In genomic region chr12:108295631-108296030, GRCh38 we compare ENCODE assay signal across 17 cellular contexts. TPM values are rescaled to one million over a fixed set of nuclear protein-coding genes. Genes with fewer than 3 reads are reported as not detected.
DNase-seq lines count a peak whose midpoint lies in the region; ATAC-seq and TF ChIP-seq lines count a peak whose summit lies in the region.
"Had no signal": no experiment of that assay in that cellular context is flagged by ENCODE, and none has a peak within 500 bp of the region (broad histone marks: within the 10 kb centered on the region; RNA-seq: fewer than 3 reads in every experiment).

No MANE protein-coding gene starts in this region.

- H3K27ac Mint-ChIP-seq in chondrocyte (ENCODE audit: unreplicated experiment) (peak overlapping the region; percentile 5), natural killer cell (peak overlapping the region; percentile 91 to 98)

- no peak for DNase-seq in heart left ventricle
- no peak for DNase-seq in Right ventricle myocardium superior
- no peak for DNase-seq in chondrocyte (ENCODE audit: low spot score)
- DNase-seq in natural killer cell, result no peak
- no peak for DNase-seq in sciatic nerve (ENCODE audit: low spot score)
- DNase-seq in HAP-1 (ENCODE audit: low spot score in 2 of 2), result no peak
- no peak for DNase-seq in gastrocnemius medialis
- no peak for DNase-seq in spleen
- DNase-seq: GDM1, MV-4-11, NCI-H1417 treated with DMSO at 0.1 percent for 48 hours, NCI-H1930, NCI-H2171, NCI-H774 had no signal

- H3K27me3 ChIP-seq in heart left ventricle, result peaks cover 0 to 6% (median 0%) of the 10 kb centered on the region in 9 donors
- H3K27me3 ChIP-seq in HAP-1 (ENCODE audit: low read depth), result 0 out of 2 replicates have a peak, but pooled peaks cover 3% of the 10 kb centered on the region
- H3K27me3 ChIP-seq in gastrocnemius medialis, result no peaks in the 10 kb centered on the region
- peaks cover 0 to 56% (median 0%) of the 10 kb centered on the region in 7 donors for H3K27me3 ChIP-seq in spleen (replicated peaks in 1 of 7)

- intact Hi-C loops in heart left ventricle (cut with DNase I) (no loop called here), Right ventricle myocardium superior (cut with DNase I) (no loop called here), natural killer cell (cut with micrococcal nuclease) (no loop called here), sciatic nerve (cut with DNase I) (no loop called here), gastrocnemius medialis (cut with DNase I; ENCODE audit: low total_unique reads) (no loop called here), spleen (cut with DNase I; ENCODE audit: low total_unique reads) (no loop called here)

- no peak for TF ChIP-seq POLR2A in heart left ventricle (IDR thresholded peaks at IDR 0.05)
- TF ChIP-seq POLR2A in gastrocnemius medialis (IDR thresholded peaks at IDR 0.05), result no peak
- no peak for TF ChIP-seq POLR2A in spleen (IDR thresholded peaks at IDR 0.05)

- H3K9me3 ChIP-seq in heart left ventricle (no peaks in the 10 kb centered on the region), HAP-1 (no peaks in the 10 kb centered on the region), gastrocnemius medialis (no peaks in the 10 kb centered on the region), spleen (no peaks in the 10 kb centered on the region)

- H3K4me3 Mint-ChIP-seq in chondrocyte (ENCODE audit: unreplicated experiment) (no peak overlapping the region), natural killer cell (peak overlapping the region; percentile 73)

- in situ Hi-C loops in HAP-1 (cut with MboI; ENCODE audit: low sequenced_read_pairs), result no loop called here
- in situ Hi-C loops in gastrocnemius medialis (cut with MboI; ENCODE audit: low sequenced_read_pairs in 4 of 4), result no loop called here

- ATAC-seq in heart left ventricle (peak in 3 of 4 donors; percentile 13 to 54 (median 15)), Right ventricle myocardium superior (ENCODE audit: poor library complexity) (no peak), natural killer cell (no peak), sciatic nerve (peak; percentile 59), gastrocnemius medialis (no peak)
- ATAC-seq: HCT116 had no signal

- no peak overlapping the region for H3K27ac ChIP-seq in heart left ventricle
- no peak overlapping the region for H3K27ac ChIP-seq in gastrocnemius medialis
- peak overlapping the region in 1 of 8 donors; percentile 69 for H3K27ac ChIP-seq in spleen
- H3K27ac ChIP-seq: BLaER1 treated with 17β-estradiol and CSF1 and Interleukin-3, amounts not matched to agents 10 nM and 100 nM had no signal

- H3K27me3 Mint-ChIP-seq in chondrocyte (ENCODE audit: low read depth) (no peaks in the 10 kb centered on the region), natural killer cell (ENCODE audit: low read depth in 2 of 2) (no peaks in the 10 kb centered on the region)

- H3K4me1 ChIP-seq in heart left ventricle (peaks cover 0 to 49% (median 15%) of the 10 kb centered on the region in 12 donors), HAP-1 (no peaks in the 10 kb centered on the region), gastrocnemius medialis (no peaks in the 10 kb centered on the region), spleen (peaks cover 0 to 22% (median 5%) of the 10 kb centered on the region in 6 donors)

- no peaks in the 10 kb centered on the region for H3K9me3 Mint-ChIP-seq in chondrocyte (ENCODE audit: low read depth)
- H3K9me3 Mint-ChIP-seq in natural killer cell, result no peaks in the 10 kb centered on the region

- no peak for TF ChIP-seq CTCF in heart left ventricle (IDR thresholded peaks at IDR 0.05)
- no peak for TF ChIP-seq CTCF in chondrocyte (IDR thresholded peaks at IDR 0.05)
- no peak for TF ChIP-seq CTCF in natural killer cell (IDR thresholded peaks at IDR 0.05)
- TF ChIP-seq CTCF in gastrocnemius medialis (IDR thresholded peaks at IDR 0.05 in 4 of 5, conservative IDR thresholded peaks at IDR 0.05 in 1 of 5), result no peak
- no peak for TF ChIP-seq CTCF in spleen (IDR thresholded peaks at IDR 0.05 in 8 of 11, conservative IDR thresholded peaks at IDR 0.05 in 3 of 11)

- H3K4me3 ChIP-seq in heart left ventricle (no peak overlapping the region), HAP-1 (no peak overlapping the region), gastrocnemius medialis (no peak overlapping the region), spleen (no peak overlapping the region)
- H3K4me3 ChIP-seq: BLaER1 treated with 17β-estradiol and CSF1 and Interleukin-3, amounts not matched to agents 10 nM and 100 nM had no signal

- H3K36me3 ChIP-seq in heart left ventricle, result peaks cover 0 to 28% (median 17%) of the 10 kb centered on the region in 9 donors
- H3K36me3 ChIP-seq in HAP-1 (replicated peaks), result no peaks in the 10 kb centered on the region
- no peaks in the 10 kb centered on the region for H3K36me3 ChIP-seq in gastrocnemius medialis
- H3K36me3 ChIP-seq in spleen, result peaks cover 0 to 21% (median 0%) of the 10 kb centered on the region in 6 donors

- H3K4me1 Mint-ChIP-seq in chondrocyte (ENCODE audit: low read depth) (peaks cover 10% of the 10 kb centered on the region), natural killer cell (peaks cover 98 to 100% of the 10 kb centered on the region in 2 donors)

- 59 to 63% (median 60%) methylated on average over 7 to 8 of the region's 8 CpGs for WGBS in heart left ventricle, 4 donors
- WGBS in spleen, 5 donors, result 62 to 81% (median 68%) methylated on average over 7 to 8 of the region's 8 CpGs

- H3K36me3 Mint-ChIP-seq in chondrocyte (ENCODE audit: low read depth) (peaks cover 32% of the 10 kb centered on the region), natural killer cell (peaks cover 31% of the 10 kb centered on the region)

RNA-seq across cellular contexts. Expression of gene CMKLR1, which starts 43.5 kb away (rescaled TPM):
- total RNA-seq in heart left ventricle (10 to 100 TPM in 2 of 9 donors, 1 to 10 TPM in 7; 5.4 to 47.3 (median 8.2) TPM), Right ventricle myocardium superior (7.2 TPM), chondrocyte (31.2 to 74.3 TPM (median 32.9 TPM) in 3 replicates), natural killer cell (10 to 100 TPM; 40.7 to 99.1 (median 63.2) TPM), sciatic nerve (20.6 TPM), gastrocnemius medialis (1 to 10 TPM; 2.5 to 5.6 (median 4.4) TPM), spleen (100 to 1,000 TPM in 2 of 7 donors, 10 to 100 TPM in 5; 53.0 to 118 (median 84.4) TPM)
- polyA plus RNA-seq in heart left ventricle (1 to 10 TPM; 2.0 to 4.1 TPM), spleen (10 to 100 TPM in 1 of 3 donors, 1 to 10 TPM in 2; 6.3 to 12.1 (median 9.0) TPM)
- total RNA-seq: NCI-H460 had no signal

Comparison
In these comparisons a context has a peak if more than half of its experiments do, and no peak if none do; other contexts are left out.
1. ATAC-seq: peak in heart left ventricle (3 of 4) and sciatic nerve (single experiment); none in Right ventricle myocardium superior (single experiment), natural killer cell (0 of 3) and gastrocnemius medialis (0 of 2).